8 cellular contexts compared by ENCODE assay signal in genomic region chr10:102853944-102854694, GRCh38. TPM values are rescaled to one million over a fixed set of nuclear protein-coding genes. Genes with fewer than 3 reads are reported as not detected.
DNase-seq lines count a peak whose midpoint lies in the region; TF ChIP-seq lines count a peak whose summit lies in the region.

BORCS7 (plus strand) TSS chr10:102854259; CDS start chr10:102854287, 28 bp downstream.

- H3K4me1 ChIP-seq in suprapubic skin = peaks cover 19% of the 10 kb centered on the region

- no peak for TF ChIP-seq EP300 in suprapubic skin (IDR thresholded peaks at IDR 0.05)

- 12% methylated on average over 29 of the region's 41 CpGs for WGBS in suprapubic skin

- DNase-seq in GM03348 (ENCODE audit: low spot score) (peak; percentile 88), HFF-Myc (ENCODE audit: extremely low read depth, low read depth) (peak; percentile 96), NAMALWA (ENCODE audit: low spot score) (peak; percentile 97), SK-N-DZ (ENCODE audit: low spot score) (peak; percentile 99), globus pallidus (ENCODE audit: low spot score) (peak; percentile 99), nucleus accumbens (lab: John Stamatoyannopoulos, UW) (peak; percentile 80 to 100 (median 97)), suprapubic skin (ENCODE audit: low spot score in 2 of 2) (peak; percentile 95 to 96)
- DNase-seq in activated naive CD4-positive, alpha-beta T cell treated with anti-CD3 and anti-CD28 coated beads, Interleukin-2, amount 50 U/mL, for 16 hours = peak; percentile 86

- no peaks in the 10 kb centered on the region for H3K36me3 ChIP-seq in suprapubic skin

- peak in 1 of 2 donors; percentile 57 for TF ChIP-seq POLR2A in suprapubic skin (IDR thresholded peaks at IDR 0.05)

- H3K27me3 ChIP-seq in suprapubic skin = no peaks in the 10 kb centered on the region

- H3K27ac ChIP-seq in suprapubic skin = peak within 1 kb of the TSS; percentile 95

- peak within 1 kb of the TSS; percentile 66 for H3K4me3 ChIP-seq in HFF-Myc (replicated peaks; ENCODE audit: low read depth, low read length)
- H3K4me3 ChIP-seq in suprapubic skin = peak within 1 kb of the TSS; percentile 64

- H3K9me3 ChIP-seq in suprapubic skin = no peaks in the 10 kb centered on the region

- TF ChIP-seq CTCF in HFF-Myc (IDR thresholded peaks at IDR 0.05; ENCODE audit: low read depth, low read length, missing control alignments) = no peak
- no peak for TF ChIP-seq CTCF in suprapubic skin (IDR thresholded peaks at IDR 0.05)

RNA-seq across cellular contexts. Expression of gene BORCS7, which starts in this region (rescaled TPM):
- 30.9 and 31.3 TPM in 2 replicates for polyA plus RNA-seq in SK-N-DZ (2014; cell fraction: cytosol; rRNA removed)
- 5.5 and 14.6 TPM in 2 replicates for polyA plus RNA-seq in SK-N-DZ (2014; cell fraction: nucleus; rRNA removed)
- total RNA-seq in suprapubic skin = 10 to 100 TPM; 20.7 to 27.2 (median 25.4) TPM

Comparison
In these comparisons a context has a peak if more than half of its experiments do, and no peak if none do; other contexts are left out.
1. Peak in every context shown above with its lines: DNase-seq, H3K4me3 ChIP-seq and H3K27ac ChIP-seq.